ENCODE assay signal across 8 cellular contexts in the genomic region with DNA sequence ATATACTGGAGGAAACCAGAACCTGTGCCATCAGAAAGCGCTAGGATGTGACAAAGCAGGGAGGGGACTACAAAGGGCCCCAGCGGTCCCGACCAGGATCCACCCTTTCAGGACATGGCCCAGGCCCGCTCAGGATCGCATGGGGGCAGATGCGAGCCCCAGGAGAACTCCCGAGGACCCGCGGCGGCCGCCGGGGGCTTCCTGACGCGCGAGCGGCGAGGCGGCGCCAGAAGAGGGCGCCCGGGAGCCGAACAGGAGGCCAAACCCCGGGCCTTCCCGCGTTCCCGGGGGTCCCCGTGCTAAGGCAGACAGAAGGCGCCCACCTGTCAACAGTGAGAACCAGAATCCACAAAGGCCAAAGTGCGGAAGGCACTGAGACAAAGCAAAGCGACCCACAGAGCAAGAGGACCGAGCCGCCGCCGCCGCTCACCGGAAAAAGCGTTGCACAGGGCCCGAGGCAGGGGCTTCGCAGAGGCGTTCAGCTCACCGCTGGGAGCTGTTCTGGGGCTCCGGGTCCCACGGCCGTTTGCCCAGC. TPM values are rescaled to one million over a fixed set of nuclear protein-coding genes. Genes with fewer than 3 reads are reported as not detected.
DNase-seq lines count a peak whose midpoint lies in the region; ATAC-seq and TF ChIP-seq lines count a peak whose summit lies in the region.

No MANE protein-coding gene starts in this region.

- no peak for TF ChIP-seq POLR2A in tibial nerve (IDR thresholded peaks at IDR 0.05)

- H3K4me1 Mint-ChIP-seq in CD4-positive, alpha-beta memory T cell = peaks cover 6 to 40% (median 16%) of the 10 kb centered on the region in 4 donors
- H3K4me1 Mint-ChIP-seq in glutamatergic neuron (ENCODE audit: low read depth, unreplicated experiment) = peaks cover 8% of the 10 kb centered on the region

- peak overlapping the region in 1 of 2 donors; percentile 15 for H3K4me3 ChIP-seq in CD4-positive, alpha-beta memory T cell (ENCODE audit: low read length in 2 of 2)
- H3K4me3 ChIP-seq in tibial nerve = peak overlapping the region in 3 of 4 donors; percentile 25 to 43 (median 36)

- no peaks in the 10 kb centered on the region for H3K9me3 Mint-ChIP-seq in CD4-positive, alpha-beta memory T cell
- no peaks in the 10 kb centered on the region for H3K9me3 Mint-ChIP-seq in glutamatergic neuron (ENCODE audit: unreplicated experiment)

- POLR2A ChIA-PET in CD4-positive, alpha-beta memory T cell (lab: Charles Lee; ENCODE audit: partially characterized antibody) = interaction anchor here (0.6 to 4.8 kb wide), 11 partner anchors 13 to 377 kb away, joined by 3 to 50 read pairs (median 4); no protein-coding TSS in a partner anchor

- no peak for TF ChIP-seq EP300 in tibial nerve (IDR thresholded peaks at IDR 0.05)

- H3K36me3 ChIP-seq in CD4-positive, alpha-beta memory T cell (ENCODE audit: insufficient read depth, low read length) = no peaks in the 10 kb centered on the region
- H3K36me3 ChIP-seq in tibial nerve = no peaks in the 10 kb centered on the region

- intact Hi-C loops in CD4-positive, alpha-beta memory T cell (cut with micrococcal nuclease) = loop anchor here (1.0 kb wide), 1 partner anchor 172 kb away; no protein-coding TSS in a partner anchor
- intact Hi-C loops in posterior cingulate gyrus (cut with DNase I) = no loop called here

- CTCF ChIA-PET in CD4-positive, alpha-beta memory T cell (lab: Charles Lee; ENCODE audit: partially characterized antibody) = interaction anchor here (0.6 to 5.0 kb wide), 13 partner anchors 13 to 237 kb away, joined by 3 to 43 read pairs (median 4); no protein-coding TSS in a partner anchor

- peak overlapping the region; percentile 62 to 86 (median 77) for H3K4me3 Mint-ChIP-seq in CD4-positive, alpha-beta memory T cell
- peak overlapping the region; percentile 63 for H3K4me3 Mint-ChIP-seq in glutamatergic neuron (ENCODE audit: unreplicated experiment)

- no peaks in the 10 kb centered on the region for H3K36me3 Mint-ChIP-seq in CD4-positive, alpha-beta memory T cell
- no peaks in the 10 kb centered on the region for H3K36me3 Mint-ChIP-seq in glutamatergic neuron (ENCODE audit: unreplicated experiment)

- no peaks in the 10 kb centered on the region for H3K9me3 ChIP-seq in CD4-positive, alpha-beta memory T cell (ENCODE audit: control insufficient read depth in 1 of 2, low read length in 2 of 2)
- no peaks in the 10 kb centered on the region for H3K9me3 ChIP-seq in tibial nerve

- peak; percentile 69 to 76 (median 71) for DNase-seq in CD4-positive, alpha-beta memory T cell
- peak; percentile 57 for DNase-seq in RKO (ENCODE audit: low spot score)
- peak; percentile 88 for DNase-seq in activated effector memory CD4-positive, alpha-beta T cell treated with anti-CD3 and anti-CD28 coated beads, Interleukin-2, amount 50 U/mL, for 16 hours
- peak; percentile 85 for DNase-seq in glutamatergic neuron
- peak in 8 of 10 donors; percentile 26 to 93 (median 50) for DNase-seq in posterior cingulate gyrus
- DNase-seq in tibial nerve (ENCODE audit: low spot score in 2 of 2) = peak; percentile 15 to 40
- no peak for DNase-seq in occipital lobe (lab: John Stamatoyannopoulos, UW)

- H3K27ac Mint-ChIP-seq in CD4-positive, alpha-beta memory T cell = peak overlapping the region; percentile 80 to 99 (median 96)
- peak overlapping the region; percentile 85 for H3K27ac Mint-ChIP-seq in glutamatergic neuron (ENCODE audit: unreplicated experiment)

- H3K27ac ChIP-seq in CD4-positive, alpha-beta memory T cell (ENCODE audit: low read depth, low read length) = peak overlapping the region; percentile 71
- peak overlapping the region in 2 of 4 donors; percentile 50 to 65 for H3K27ac ChIP-seq in tibial nerve

- peak; percentile 50 for ATAC-seq in HG03520 (IDR thresholded peaks at IDR 0.05; ENCODE audit: unreplicated experiment)

- 2 to 26% methylated on average over 13 to 44 of the region's 44 CpGs for WGBS in tibial nerve, 2 donors

- peaks cover 42% of the 10 kb centered on the region for H3K4me1 ChIP-seq in CD4-positive, alpha-beta memory T cell (ENCODE audit: insufficient read depth, low read length)
- H3K4me1 ChIP-seq in tibial nerve = peaks cover 0 to 4% (median 0%) of the 10 kb centered on the region in 4 donors

- TF ChIP-seq CTCF in glutamatergic neuron (IDR thresholded peaks at IDR 0.05; ENCODE audit: partially characterized antibody, unreplicated experiment) (peak; percentile 67), tibial nerve (IDR thresholded peaks at IDR 0.05) (peak; percentile 66 to 82 (median 71))

- no peaks in the 10 kb centered on the region for H3K27me3 ChIP-seq in CD4-positive, alpha-beta memory T cell (ENCODE audit: insufficient read depth, low read length)
- H3K27me3 ChIP-seq in tibial nerve = no peaks in the 10 kb centered on the region

- H3K27me3 Mint-ChIP-seq in CD4-positive, alpha-beta memory T cell = no peaks in the 10 kb centered on the region
- no peaks in the 10 kb centered on the region for H3K27me3 Mint-ChIP-seq in glutamatergic neuron (ENCODE audit: unreplicated experiment)

RNA-seq across cellular contexts. Expression of a gene that starts 7.3 kb away (rescaled TPM):
- total RNA-seq in CD4-positive, alpha-beta memory T cell = not detected
- not detected for polyA plus RNA-seq in CD4-positive, alpha-beta memory T cell
- 2.6 TPM for total RNA-seq in glutamatergic neuron (ENCODE audit: unreplicated experiment)
- total RNA-seq in tibial nerve = not detected
- not detected for total RNA-seq in occipital lobe

RNA-seq across cellular contexts. Expression of a gene that starts 39.2 kb away (rescaled TPM):
- 100 to 1,000 TPM; 103 to 108 TPM for total RNA-seq in CD4-positive, alpha-beta memory T cell
- polyA plus RNA-seq in CD4-positive, alpha-beta memory T cell = 10 to 100 TPM in 1 of 2 donors, 1 to 10 TPM in 1; 9.5 to 26.5 TPM
- total RNA-seq in glutamatergic neuron (ENCODE audit: unreplicated experiment) (60.0 TPM), tibial nerve (10 to 100 TPM; 71.6 to 96.5 (median 83.1) TPM), occipital lobe (27.0 TPM)

RNA-seq across cellular contexts. Expression of a gene that starts 45.7 kb away (rescaled TPM):
- total RNA-seq in CD4-positive, alpha-beta memory T cell = not detected
- polyA plus RNA-seq in CD4-positive, alpha-beta memory T cell = not detected
- total RNA-seq in glutamatergic neuron (ENCODE audit: unreplicated experiment) (1.2 TPM), tibial nerve (not detected), occipital lobe (not detected)
